9 cellular contexts compared by ENCODE assay signal in genomic region chr12:11862794-11863193, GRCh38.
A peak's percentile ranks its signal among the peaks of the same experiment; 100 is the strongest.
DNase-seq lines count a peak whose midpoint lies in the region; ATAC-seq and TF ChIP-seq lines count a peak whose summit lies in the region.
"Had no signal": no experiment of that assay in that cellular context is flagged by ENCODE, and none has a peak within 500 bp of the region (broad histone marks: within the 10 kb centered on the region; RNA-seq: fewer than 3 reads in every experiment).

No MANE protein-coding gene starts in this region.

- DNase-seq in GM03348 (ENCODE audit: low spot score) (peak; percentile 50), RPMI7951 (ENCODE audit: low read depth) (peak; percentile 82), glomerular visceral epithelial cell (ENCODE audit: extremely low spot score) (peak; percentile 83), psoas muscle (no peak), C1 segment of cervical spinal cord (lab: John Stamatoyannopoulos, UW) (no peak), T-helper 9 cell (no peak), foreskin keratinocyte (no peak)
- no peak for DNase-seq in effector CD4-positive, alpha-beta T cell

- H3K4me1 ChIP-seq in psoas muscle (peaks cover 38% of the 10 kb centered on the region), foreskin keratinocyte (no peaks in the 10 kb centered on the region)

- H3K4me3 ChIP-seq in psoas muscle: no peak overlapping the region
- H3K4me3 ChIP-seq: SK-N-MC had no signal

- intact Hi-C loops in psoas muscle (cut with DNase I): no loop called here

- H3K36me3 ChIP-seq in psoas muscle (ENCODE audit: insufficient read depth in 1 of 2, low read depth in 1 of 2): peaks cover 0 to 2% of the 10 kb centered on the region in 2 donors

- WGBS in psoas muscle, 3 donors: 23 to 28% (median 23%) methylated on average over 5 of the region's 5 CpGs

- peaks cover 11% of the 10 kb centered on the region for H3K9me3 ChIP-seq in psoas muscle

- ATAC-seq in psoas muscle (peak; percentile 74 to 88 (median 75)), foreskin keratinocyte (no peak)

- H3K27me3 ChIP-seq in psoas muscle (ENCODE audit: insufficient read depth in 3 of 3, low read length in 2 of 3): no peaks in the 10 kb centered on the region
- no peaks in the 10 kb centered on the region for H3K27me3 ChIP-seq in foreskin keratinocyte

- TF ChIP-seq CTCF in psoas muscle (IDR thresholded peaks at IDR 0.05) (no peak), foreskin keratinocyte (conservative IDR thresholded peaks at IDR 0.05) (no peak)

- H3K27ac ChIP-seq in psoas muscle (peak overlapping the region; percentile 81), foreskin keratinocyte (no peak overlapping the region)
- H3K27ac ChIP-seq: SK-N-MC had no signal

Comparison
In these comparisons a context has a peak if more than half of its experiments do, and no peak if none do; other contexts are left out.
1. DNase-seq: peak in GM03348 (single experiment), RPMI7951 (single experiment) and glomerular visceral epithelial cell (single experiment); none in psoas muscle (0 of 2), C1 segment of cervical spinal cord (0 of 14), effector CD4-positive, alpha-beta T cell (single experiment), T-helper 9 cell (single experiment) and foreskin keratinocyte (0 of 2).